2 cellular contexts compared by ENCODE assay signal in genomic region chr3:66500575-66501482, GRCh38.
TF ChIP-seq lines count a peak whose summit lies in the region.

Gene LRIG1, minus strand, starts transcription at chr3:66501022. Its CDS starts 615 bp downstream, at chr3:66500407.

TF ChIP-seq in IMR-90, 13 proteins besides CTCF, POLR2A, EP300 and RAD21 (continued from another document):
- TF ChIP-seq MXI1 (IDR thresholded peaks at IDR 0.05; ENCODE audit: borderline replicate concordance, low read depth, low read length) (peak; percentile 46; the same call in 1 of the 2 replicates), BHLHE40 (IDR thresholded peaks at IDR 0.05; ENCODE audit: low read depth, low read length) (peak; percentile 88), RCOR1 (IDR thresholded peaks at IDR 0.05; ENCODE audit: insufficient replicate concordance, low read length) (no peak), USF2 (IDR thresholded peaks at IDR 0.05; ENCODE audit: low read depth, low read length) (peak; percentile 55; the same call in 1 of the 2 replicates)

TF ChIP-seq in PFSK-1, 5 proteins besides CTCF, POLR2A, EP300 and RAD21 (continued from another document):
- TF ChIP-seq REST (IDR thresholded peaks at IDR 0.05; ENCODE audit: insufficient read depth in 1 of 2, low read depth in 2 of 2, low read length in 2 of 2), result no peak
